Comparison of ENCODE assay signal across 8 cellular contexts in the genomic region with DNA sequence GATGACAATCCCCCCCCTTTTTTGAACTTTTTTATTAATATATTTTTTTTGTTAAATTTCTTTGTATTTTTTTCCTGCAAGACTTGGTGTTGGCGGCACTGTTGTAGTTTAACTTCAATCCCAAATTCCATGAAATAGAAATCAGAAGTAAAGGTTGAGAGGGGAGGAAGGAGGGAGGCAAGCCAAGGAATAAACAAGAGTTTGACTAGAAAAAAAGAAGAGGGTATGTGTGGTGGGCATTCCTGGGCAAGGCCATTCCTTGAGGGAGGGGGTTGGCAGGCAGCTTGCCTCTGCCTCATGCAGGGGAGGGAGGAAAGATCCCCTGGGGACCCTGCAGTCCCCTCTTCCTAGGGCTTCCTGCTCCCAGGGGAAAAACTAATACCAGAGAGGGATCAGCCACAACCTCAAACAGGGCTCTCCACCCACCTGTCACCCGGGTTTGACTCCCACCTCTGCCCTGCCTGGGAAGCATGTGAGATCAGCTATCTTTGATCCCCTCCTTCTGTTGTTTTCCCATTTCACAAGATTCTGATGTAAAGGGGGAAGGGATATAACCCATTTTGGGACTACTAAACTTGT. TPM values are rescaled to one million over a fixed set of nuclear protein-coding genes. Genes with fewer than 3 reads are reported as not detected.
A peak's percentile ranks its signal among the peaks of the same experiment; 100 is the strongest.
DNase-seq lines count a peak whose midpoint lies in the region; ATAC-seq and TF ChIP-seq lines count a peak whose summit lies in the region.
"Had no signal": no experiment of that assay in that cellular context is flagged by ENCODE, and none has a peak within 500 bp of the region (broad histone marks: within the 10 kb centered on the region; RNA-seq: fewer than 3 reads in every experiment).

No MANE protein-coding gene starts in this region.

- peaks cover 28 to 41% (median 33%) of the 10 kb centered on the region in 3 donors for H3K4me1 Mint-ChIP-seq in T-cell

- H2AFZ ChIP-seq in smooth muscle cell (ENCODE audit: low read depth), result no peak overlapping the region

- H3K4me2 ChIP-seq in smooth muscle cell, result peak overlapping the region; percentile 97

- WGBS in smooth muscle cell (ENCODE audit: low lambda C conversion rate), result 91% methylated on average over 2 of the region's 2 CpGs

- H3K4me3 ChIP-seq in HAP-1, result peak overlapping the region; percentile 79
- peak overlapping the region; percentile 75 for H3K4me3 ChIP-seq in fibroblast of villous mesenchyme (ENCODE audit: low read depth, low read length)
- H3K4me3 ChIP-seq in smooth muscle cell, result peak overlapping the region; percentile 68

- H3K36me3 Mint-ChIP-seq in T-cell, result peaks cover 20% of the 10 kb centered on the region

- in situ Hi-C loops in HAP-1 (cut with MboI; ENCODE audit: low sequenced_read_pairs), result no loop called here

- no peak overlapping the region for H3K27ac ChIP-seq in smooth muscle cell (ENCODE audit: low read depth)

- peak overlapping the region; percentile 98 to 100 (median 99) for H3K4me3 Mint-ChIP-seq in T-cell

- TF ChIP-seq CTCF in fibroblast of villous mesenchyme (IDR thresholded peaks at IDR 0.05; ENCODE audit: insufficient read depth, low read depth, low read length) (no peak), smooth muscle cell (IDR thresholded peaks at IDR 0.05; ENCODE audit: borderline replicate concordance, insufficient read depth, poor library complexity, severe bottlenecking) (no peak)

- no peaks in the 10 kb centered on the region for H4K20me1 ChIP-seq in smooth muscle cell (ENCODE audit: low read depth)

- no peaks in the 10 kb centered on the region for H3K27me3 ChIP-seq in HAP-1 (ENCODE audit: low read depth)
- H3K27me3 ChIP-seq in smooth muscle cell (ENCODE audit: low read depth), result peaks cover 2% of the 10 kb centered on the region

- H3K9me3 Mint-ChIP-seq in T-cell, result no peaks in the 10 kb centered on the region

- H3K36me3 ChIP-seq in HAP-1 (replicated peaks) (peaks cover 9% of the 10 kb centered on the region), smooth muscle cell (ENCODE audit: low read depth) (no peaks in the 10 kb centered on the region)

- DNase-seq in HAP-1 (ENCODE audit: low spot score in 2 of 2), result no peak
- no peak for DNase-seq in T-cell
- no peak for DNase-seq in fibroblast of villous mesenchyme (ENCODE audit: low read depth)
- DNase-seq in smooth muscle cell (lab: John Stamatoyannopoulos, UW; ENCODE audit: unreplicated experiment), result no peak
- DNase-seq in stimulated activated CD4-positive, alpha-beta T cell treated with anti-CD3 and anti-CD28 coated beads, Interleukin-4, amount 100 ng/mL, for 24 hours, result no peak

- H3K27me3 Mint-ChIP-seq in T-cell, result peaks cover 8 to 13% of the 10 kb centered on the region in 2 donors

- ATAC-seq in T-cell (replicated peaks in 1 of 4) (no peak), GM19023 (IDR thresholded peaks at IDR 0.05; ENCODE audit: unreplicated experiment) (no peak), HG02642 (IDR thresholded peaks at IDR 0.05; ENCODE audit: poor library complexity, unreplicated experiment) (no peak)

- no peak overlapping the region for H3K9ac ChIP-seq in smooth muscle cell (ENCODE audit: low read depth)

- POLR2A ChIA-PET in T-cell (lab: Charles Lee), result interaction anchor here in 1 of 2 donors (0.6 kb wide), 1 partner anchor 62 kb away, joined by 7 read pairs; no protein-coding TSS in a partner anchor

- peaks cover 6% of the 10 kb centered on the region for H3F3A ChIP-seq in smooth muscle cell (ENCODE audit: low read depth)

- CTCF ChIA-PET in T-cell (lab: Charles Lee), result interaction anchor here (0.6 to 1.5 kb wide), 4 partner anchors 9 to 542 kb away, joined by 3 to 4 read pairs (median 3); no protein-coding TSS in a partner anchor

- no peaks in the 10 kb centered on the region for H3K79me2 ChIP-seq in smooth muscle cell (ENCODE audit: low read depth)

- no peaks in the 10 kb centered on the region for H3K9me3 ChIP-seq in HAP-1
- no peaks in the 10 kb centered on the region for H3K9me3 ChIP-seq in smooth muscle cell (replicated peaks; ENCODE audit: low read depth)

- peaks cover 18% of the 10 kb centered on the region for H3K4me1 ChIP-seq in HAP-1
- peaks cover 24% of the 10 kb centered on the region for H3K4me1 ChIP-seq in smooth muscle cell (ENCODE audit: low read depth)

- peak overlapping the region; percentile 98 to 99 for H3K27ac Mint-ChIP-seq in T-cell

RNA-seq across cellular contexts. Expression of a gene that starts 0.5 kb away (rescaled TPM):
- 100 to 1,000 TPM; 321 to 526 (median 484) TPM for total RNA-seq in T-cell
- total RNA-seq in fibroblast of villous mesenchyme, result 18.1 and 20.0 TPM in 2 replicates
- total RNA-seq in smooth muscle cell, result 45.4 and 59.3 TPM in 2 replicates
- polyA plus RNA-seq in smooth muscle cell, result 62.4 and 109 TPM in 2 replicates

RNA-seq across cellular contexts. Expression of a gene that starts 10.5 kb away (rescaled TPM):
- total RNA-seq in T-cell (under 1 TPM in 2 of 5 donors, not detected in 3; 0.10 to 0.13 TPM), fibroblast of villous mesenchyme (not detected in 2 replicates), smooth muscle cell (0.54 and 2.4 TPM in 2 replicates)
- not detected in 2 replicates for polyA plus RNA-seq in smooth muscle cell
- total RNA-seq: mononuclear cell had no signal

RNA-seq across cellular contexts. Expression of a gene that starts 12.0 kb away (rescaled TPM):
- 10 to 100 TPM; 13.3 to 26.4 (median 20.5) TPM for total RNA-seq in T-cell
- 15.5 and 18.0 TPM in 2 replicates for total RNA-seq in fibroblast of villous mesenchyme
- total RNA-seq in smooth muscle cell, result 5.7 and 10.2 TPM in 2 replicates
- polyA plus RNA-seq in smooth muscle cell, result 6.1 and 7.3 TPM in 2 replicates

RNA-seq across cellular contexts. Expression of a gene that starts 16.5 kb away (rescaled TPM):
- total RNA-seq in T-cell, result 1 to 10 TPM in 1 of 5 donors, under 1 TPM in 4; 0.15 to 1.3 (median 0.44) TPM
- under 0.01 TPM in 2 replicates for total RNA-seq in fibroblast of villous mesenchyme
- total RNA-seq in smooth muscle cell, result 0.13 and 0.27 TPM in 2 replicates
- polyA plus RNA-seq in smooth muscle cell, result 1.4 and 1.6 TPM in 2 replicates
